ENCODE assay signal across 2 cellular contexts in genomic region chr6:161366301-161366953, GRCh38.
A peak's percentile ranks its signal among the peaks of the same experiment; 100 is the strongest.
TF ChIP-seq lines count a peak whose summit lies in the region.

No MANE protein-coding gene starts in this region.

TF ChIP-seq in HepG2, 621 proteins besides CTCF, POLR2A, EP300 and RAD21 (continued from another document):
- TF ChIP-seq AFF4 (CRISPR knock-in tag; IDR thresholded peaks at IDR 0.05) (no peak), ZEB1 (IDR thresholded peaks at IDR 0.05; ENCODE audit: insufficient replicate concordance, low read depth) (no peak), ZNF430 (CRISPR knock-in tag; IDR thresholded peaks at IDR 0.05) (no peak), MAFK (conservative IDR thresholded peaks at IDR 0.05 in 1 of 2, IDR thresholded peaks at IDR 0.05 in 1 of 2; ENCODE audit: low read length in 2 of 2) (peak; percentile 88 to 92), ELK4 (CRISPR knock-in tag; IDR thresholded peaks at IDR 0.05; ENCODE audit: borderline replicate concordance) (no peak), MZF1 (CRISPR knock-in tag; IDR thresholded peaks at IDR 0.05; ENCODE audit: borderline replicate concordance) (no peak), DR1 (CRISPR knock-in tag; IDR thresholded peaks at IDR 0.05) (no peak), THYN1 (CRISPR knock-in tag; IDR thresholded peaks at IDR 0.05; ENCODE audit: borderline replicate concordance, low read depth) (no peak), TEAD3 (CRISPR knock-in tag; optimal IDR thresholded peaks at IDR 0.05; ENCODE audit: borderline replicate concordance) (no peak), ZNF432 (CRISPR knock-in tag; IDR thresholded peaks at IDR 0.05; ENCODE audit: borderline replicate concordance) (no peak), ZIK1 (CRISPR knock-in tag; IDR thresholded peaks at IDR 0.05; ENCODE audit: borderline replicate concordance, low read depth) (no peak), ZNF362 (CRISPR knock-in tag; IDR thresholded peaks at IDR 0.05; ENCODE audit: borderline replicate concordance) (no peak), MAFF (IDR thresholded peaks at IDR 0.05; ENCODE audit: low read depth, low read length) (peak; percentile 79), ZNF280B (CRISPR knock-in tag; IDR thresholded peaks at IDR 0.05; ENCODE audit: borderline replicate concordance) (no peak), ZNF616 (CRISPR knock-in tag; IDR thresholded peaks at IDR 0.05; ENCODE audit: low read depth) (no peak)

TF ChIP-seq in K562, 482 proteins besides CTCF, POLR2A, EP300 and RAD21 (continued from another document):
- TF ChIP-seq ZNF407 (IDR thresholded peaks at IDR 0.05; ENCODE audit: low read depth) (peak; percentile 63), TAF7 (tag; IDR thresholded peaks at IDR 0.05) (no peak), SPI1 (IDR thresholded peaks at IDR 0.05; ENCODE audit: borderline replicate concordance, low read depth, low read length) (peak; percentile 74), ZNF316 (IDR thresholded peaks at IDR 0.05) (peak; percentile 86), PCBP1 (IDR thresholded peaks at IDR 0.05; ENCODE audit: low read depth, low read length, poor library complexity, severe bottlenecking) (no peak), C11orf30 (IDR thresholded peaks at IDR 0.05; ENCODE audit: low read depth) (peak; percentile 65; the same call in 1 of the 2 replicates)
